ENCODE assay signal across 1 cellular context in genomic region chr12:81758421-81759214, GRCh38.
TF ChIP-seq lines count a peak whose summit lies in the region.

No MANE protein-coding gene starts in this region.

TF ChIP-seq in A549, 52 proteins besides CTCF, POLR2A, EP300 and RAD21 (continued from another document):
- TF ChIP-seq HMGXB4 (CRISPR knock-in tag; IDR thresholded peaks at IDR 0.05; ENCODE audit: borderline replicate concordance), result no peak
- TF ChIP-seq CHD4 (IDR thresholded peaks at IDR 0.05; ENCODE audit: borderline replicate concordance), result no peak
- no peak for TF ChIP-seq ZNF302 (CRISPR knock-in tag; IDR thresholded peaks at IDR 0.05)
- no peak for TF ChIP-seq MAX (IDR thresholded peaks at IDR 0.05)
- TF ChIP-seq CHD2 (IDR thresholded peaks at IDR 0.05; ENCODE audit: low read length, partially characterized antibody), result no peak
- TF ChIP-seq MYC (IDR thresholded peaks at IDR 0.05; ENCODE audit: borderline replicate concordance, low read length), result no peak
